8 cellular contexts compared by ENCODE assay signal in the genomic region with DNA sequence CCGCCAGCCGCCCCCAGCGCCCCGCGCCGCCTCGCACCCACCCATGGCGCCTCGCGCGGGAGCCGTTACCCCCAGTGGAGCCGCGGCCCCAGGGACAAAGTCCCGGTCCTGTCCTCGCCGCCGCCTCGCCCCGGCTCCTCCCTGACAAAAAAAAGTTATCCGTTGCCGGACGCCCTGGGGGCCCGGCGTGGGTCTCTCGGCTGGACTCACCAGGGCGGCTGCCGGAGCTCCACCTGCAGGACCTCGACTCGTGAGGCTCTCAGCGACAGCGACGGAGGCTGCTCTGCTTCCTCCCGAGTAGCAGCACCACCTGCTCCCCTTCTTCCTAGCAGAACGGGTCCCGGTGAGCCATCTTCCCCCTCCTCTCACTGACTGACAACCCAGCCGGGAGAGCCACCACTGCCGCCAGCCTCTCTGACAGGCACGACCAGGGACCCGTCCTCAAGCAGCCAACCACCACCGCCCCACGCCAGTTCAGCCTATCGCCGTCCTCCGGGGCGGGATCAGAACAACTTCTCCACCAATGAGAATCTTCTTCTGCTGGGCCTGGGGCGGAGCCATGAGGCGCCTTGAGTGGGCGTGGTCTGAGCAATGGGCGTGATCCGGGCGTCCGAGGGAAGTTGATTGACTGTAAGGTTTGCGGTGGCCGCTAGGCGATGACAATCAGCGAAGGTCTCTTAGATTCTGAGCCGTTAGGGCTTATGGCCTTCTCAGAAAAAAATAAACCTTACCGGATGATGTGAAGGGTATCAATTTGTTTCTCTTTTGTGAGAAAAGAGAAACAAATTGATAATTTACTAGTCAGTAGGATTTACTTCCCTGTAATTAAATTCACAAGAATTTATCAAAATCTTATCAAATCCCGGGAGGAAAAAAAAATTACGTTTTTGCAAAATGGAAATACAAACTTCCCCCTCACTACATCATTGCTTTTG.
DNase-seq lines count a peak whose midpoint lies in the region; ATAC-seq and TF ChIP-seq lines count a peak whose summit lies in the region.

A gene (minus strand): TSS at position 416 of the 935 bp plus-strand sequence. CDS start 23,019 bp downstream, outside the sequence.

- H3K4me3 ChIP-seq in AG10803 (ENCODE audit: low read length), result peak within 1 kb of the TSS; percentile 86

- peak; percentile 98 for DNase-seq in AG10803 (ENCODE audit: low read depth)
- DNase-seq in NCI-H345 (lab: John Stamatoyannopoulos, UW), result peak; percentile 99
- peak; percentile 96 to 97 (median 96) for DNase-seq in activated CD4-positive, CD25-positive, alpha-beta regulatory T cell (lab: John Stamatoyannopoulos, UW)
- DNase-seq in central memory CD4-positive, alpha-beta T cell, result peak; percentile 99
- peak; percentile 99 for DNase-seq in iris pigment epithelial cell (ENCODE audit: low read depth)
- peak; percentile 97 for DNase-seq in stimulated activated CD4-positive, alpha-beta T cell treated with anti-CD3 and anti-CD28 coated beads, Interleukin-12 subunit alpha, Interleukin-12 subunit beta, amount 100 ng/mL, for 4 hours

- TF ChIP-seq CTCF in AG10803 (conservative IDR thresholded peaks at IDR 0.05; ENCODE audit: low read length), result peak; percentile 71

- ATAC-seq in GM19023 (IDR thresholded peaks at IDR 0.05; ENCODE audit: unreplicated experiment) (peak; percentile 97), HG03280 (IDR thresholded peaks at IDR 0.05; ENCODE audit: unreplicated experiment) (peak; percentile 98)

Comparison
In these comparisons a context has a peak if more than half of its experiments do, and no peak if none do; other contexts are left out.
1. Peak in every context shown above with its lines: DNase-seq, ATAC-seq and H3K4me3 ChIP-seq.